Comparison of ENCODE assay signal across 1 cellular context in genomic region chr2:153478289-153479261, GRCh38.
A peak's percentile ranks its signal among the peaks of the same experiment; 100 is the strongest.
TF ChIP-seq lines count a peak whose summit lies in the region.

Gene RPRM (minus strand): TSS chr2:153478762. CDS start chr2:153478565, 197 bp downstream.

TF ChIP-seq in HepG2, 621 proteins besides CTCF, POLR2A, EP300 and RAD21 (continued from another document):
- TF ChIP-seq LRRFIP1 (CRISPR knock-in tag; conservative IDR thresholded peaks at IDR 0.05) (no peak), RXRA (CRISPR knock-in tag; IDR thresholded peaks at IDR 0.05) (no peak; the same call in 1 of the 2 replicates), ZNF883 (CRISPR knock-in tag; IDR thresholded peaks at IDR 0.05; ENCODE audit: not compliant biosample characterization) (no peak), RNF2 (conservative IDR thresholded peaks at IDR 0.05; ENCODE audit: low read depth) (peak; percentile 85; the same call in 1 of the 2 replicates), NCOA2 (CRISPR knock-in tag; IDR thresholded peaks at IDR 0.05) (no peak), EZH2 (conservative IDR thresholded peaks at IDR 0.05; ENCODE audit: low read depth, low read length) (peak; percentile 90), ZNF782 (CRISPR knock-in tag; IDR thresholded peaks at IDR 0.05; ENCODE audit: borderline replicate concordance) (0 out of 2 replicates have a peak, but pooled peaks have one; percentile 70), SOX5 (CRISPR knock-in tag; IDR thresholded peaks at IDR 0.05; ENCODE audit: borderline replicate concordance) (no peak), BCL6 (CRISPR knock-in tag; IDR thresholded peaks at IDR 0.05) (no peak), AKAP8 (CRISPR knock-in tag; IDR thresholded peaks at IDR 0.05) (no peak), NRL (CRISPR knock-in tag; IDR thresholded peaks at IDR 0.05; ENCODE audit: borderline replicate concordance) (no peak), TBX3 (IDR thresholded peaks at IDR 0.05; ENCODE audit: borderline replicate concordance) (no peak), SRSF1 (optimal IDR thresholded peaks at IDR 0.05; ENCODE audit: low read depth, low read length) (no peak), ZFP36L2 (CRISPR knock-in tag; IDR thresholded peaks at IDR 0.05) (no peak), ZNF350 (CRISPR knock-in tag; IDR thresholded peaks at IDR 0.05; ENCODE audit: borderline replicate concordance, low read depth) (no peak), ZBTB20 (CRISPR knock-in tag; IDR thresholded peaks at IDR 0.05; ENCODE audit: borderline replicate concordance, low read depth) (no peak), CBX2 (IDR thresholded peaks at IDR 0.05; ENCODE audit: low read depth, low read length) (no peak), CBX2 (CRISPR knock-in tag; IDR thresholded peaks at IDR 0.05; ENCODE audit: low read depth) (no peak), SUZ12 (IDR thresholded peaks at IDR 0.05; ENCODE audit: low read depth, low read length) (no peak), MAFG (CRISPR knock-in tag; IDR thresholded peaks at IDR 0.05) (no peak), BCLAF1 (IDR thresholded peaks at IDR 0.05) (no peak), FOSL1 (CRISPR knock-in tag; IDR thresholded peaks at IDR 0.05; ENCODE audit: borderline replicate concordance) (no peak), CBX1 (IDR thresholded peaks at IDR 0.05; ENCODE audit: low read depth) (no peak), ZNF773 (CRISPR knock-in tag; IDR thresholded peaks at IDR 0.05; ENCODE audit: borderline replicate concordance) (no peak), ZNF24 (IDR thresholded peaks at IDR 0.05) (no peak), PATZ1 (CRISPR knock-in tag; IDR thresholded peaks at IDR 0.05) (peak; percentile 89), ZKSCAN5 (CRISPR knock-in tag; IDR thresholded peaks at IDR 0.05) (no peak), KLF12 (CRISPR knock-in tag; IDR thresholded peaks at IDR 0.05; ENCODE audit: borderline replicate concordance) (no peak), PAX8 (CRISPR knock-in tag; IDR thresholded peaks at IDR 0.05; ENCODE audit: borderline replicate concordance) (0 out of 2 replicates have a peak, but pooled peaks have one; percentile 74), RFXAP (CRISPR knock-in tag; IDR thresholded peaks at IDR 0.05; ENCODE audit: borderline replicate concordance) (no peak), MXD3 (CRISPR knock-in tag; IDR thresholded peaks at IDR 0.05) (peak; percentile 57; the same call in 1 of the 2 replicates), MYC (CRISPR knock-in tag; IDR thresholded peaks at IDR 0.05; ENCODE audit: borderline replicate concordance) (no peak), ZFP1 (CRISPR knock-in tag; IDR thresholded peaks at IDR 0.05) (no peak), KLF11 (CRISPR knock-in tag; IDR thresholded peaks at IDR 0.05) (no peak), ZNF780A (CRISPR knock-in tag; IDR thresholded peaks at IDR 0.05) (no peak), PAF1 (CRISPR knock-in tag; IDR thresholded peaks at IDR 0.05) (no peak), NCOR1 (IDR thresholded peaks at IDR 0.05; ENCODE audit: borderline replicate concordance, low read length) (no peak), SNAPC5 (CRISPR knock-in tag; IDR thresholded peaks at IDR 0.05; ENCODE audit: borderline replicate concordance) (no peak)
- TF ChIP-seq, protein P1, sequence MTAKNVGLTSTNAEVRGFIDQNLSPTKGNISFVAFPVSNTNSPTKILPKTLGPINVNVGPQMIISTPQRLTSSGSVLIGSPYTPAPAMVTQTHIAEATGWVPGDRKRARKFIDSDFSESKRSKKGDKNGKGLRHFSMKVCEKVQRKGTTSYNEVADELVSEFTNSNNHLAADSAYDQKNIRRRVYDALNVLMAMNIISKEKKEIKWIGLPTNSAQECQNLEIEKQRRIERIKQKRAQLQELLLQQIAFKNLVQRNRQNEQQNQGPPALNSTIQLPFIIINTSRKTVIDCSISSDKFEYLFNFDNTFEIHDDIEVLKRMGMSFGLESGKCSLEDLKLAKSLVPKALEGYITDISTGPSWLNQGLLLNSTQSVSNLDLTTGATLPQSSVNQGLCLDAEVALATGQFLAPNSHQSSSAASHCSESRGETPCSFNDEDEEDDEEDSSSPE (CRISPR knock-in tag; IDR thresholded peaks at IDR 0.05) = no peak
- TF ChIP-seq, protein P2, sequence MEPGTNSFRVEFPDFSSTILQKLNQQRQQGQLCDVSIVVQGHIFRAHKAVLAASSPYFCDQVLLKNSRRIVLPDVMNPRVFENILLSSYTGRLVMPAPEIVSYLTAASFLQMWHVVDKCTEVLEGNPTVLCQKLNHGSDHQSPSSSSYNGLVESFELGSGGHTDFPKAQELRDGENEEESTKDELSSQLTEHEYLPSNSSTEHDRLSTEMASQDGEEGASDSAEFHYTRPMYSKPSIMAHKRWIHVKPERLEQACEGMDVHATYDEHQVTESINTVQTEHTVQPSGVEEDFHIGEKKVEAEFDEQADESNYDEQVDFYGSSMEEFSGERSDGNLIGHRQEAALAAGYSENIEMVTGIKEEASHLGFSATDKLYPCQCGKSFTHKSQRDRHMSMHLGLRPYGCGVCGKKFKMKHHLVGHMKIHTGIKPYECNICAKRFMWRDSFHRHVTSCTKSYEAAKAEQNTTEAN (CRISPR knock-in tag; conservative IDR thresholded peaks at IDR 0.05) = no peak
- TF ChIP-seq, protein P3, sequence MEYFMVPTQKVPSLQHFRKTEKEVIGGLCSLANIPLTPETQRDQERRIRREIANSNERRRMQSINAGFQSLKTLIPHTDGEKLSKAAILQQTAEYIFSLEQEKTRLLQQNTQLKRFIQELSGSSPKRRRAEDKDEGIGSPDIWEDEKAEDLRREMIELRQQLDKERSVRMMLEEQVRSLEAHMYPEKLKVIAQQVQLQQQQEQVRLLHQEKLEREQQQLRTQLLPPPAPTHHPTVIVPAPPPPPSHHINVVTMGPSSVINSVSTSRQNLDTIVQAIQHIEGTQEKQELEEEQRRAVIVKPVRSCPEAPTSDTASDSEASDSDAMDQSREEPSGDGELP (IDR thresholded peaks at IDR 0.05; ENCODE audit: borderline replicate concordance, low read depth) = no peak
- TF ChIP-seq, protein P4, sequence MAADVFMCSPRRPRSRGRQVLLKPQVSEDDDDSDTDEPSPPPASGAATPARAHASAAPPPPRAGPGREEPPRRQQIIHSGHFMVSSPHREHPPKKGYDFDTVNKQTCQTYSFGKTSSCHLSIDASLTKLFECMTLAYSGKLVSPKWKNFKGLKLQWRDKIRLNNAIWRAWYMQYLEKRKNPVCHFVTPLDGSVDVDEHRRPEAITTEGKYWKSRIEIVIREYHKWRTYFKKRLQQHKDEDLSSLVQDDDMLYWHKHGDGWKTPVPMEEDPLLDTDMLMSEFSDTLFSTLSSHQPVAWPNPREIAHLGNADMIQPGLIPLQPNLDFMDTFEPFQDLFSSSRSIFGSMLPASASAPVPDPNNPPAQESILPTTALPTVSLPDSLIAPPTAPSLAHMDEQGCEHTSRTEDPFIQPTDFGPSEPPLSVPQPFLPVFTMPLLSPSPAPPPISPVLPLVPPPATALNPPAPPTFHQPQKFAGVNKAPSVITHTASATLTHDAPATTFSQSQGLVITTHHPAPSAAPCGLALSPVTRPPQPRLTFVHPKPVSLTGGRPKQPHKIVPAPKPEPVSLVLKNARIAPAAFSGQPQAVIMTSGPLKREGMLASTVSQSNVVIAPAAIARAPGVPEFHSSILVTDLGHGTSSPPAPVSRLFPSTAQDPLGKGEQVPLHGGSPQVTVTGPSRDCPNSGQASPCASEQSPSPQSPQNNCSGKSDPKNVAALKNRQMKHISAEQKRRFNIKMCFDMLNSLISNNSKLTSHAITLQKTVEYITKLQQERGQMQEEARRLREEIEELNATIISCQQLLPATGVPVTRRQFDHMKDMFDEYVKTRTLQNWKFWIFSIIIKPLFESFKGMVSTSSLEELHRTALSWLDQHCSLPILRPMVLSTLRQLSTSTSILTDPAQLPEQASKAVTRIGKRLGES (CRISPR knock-in tag; IDR thresholded peaks at IDR 0.05; ENCODE audit: borderline replicate concordance) = no peak
- TF ChIP-seq, protein P5, sequence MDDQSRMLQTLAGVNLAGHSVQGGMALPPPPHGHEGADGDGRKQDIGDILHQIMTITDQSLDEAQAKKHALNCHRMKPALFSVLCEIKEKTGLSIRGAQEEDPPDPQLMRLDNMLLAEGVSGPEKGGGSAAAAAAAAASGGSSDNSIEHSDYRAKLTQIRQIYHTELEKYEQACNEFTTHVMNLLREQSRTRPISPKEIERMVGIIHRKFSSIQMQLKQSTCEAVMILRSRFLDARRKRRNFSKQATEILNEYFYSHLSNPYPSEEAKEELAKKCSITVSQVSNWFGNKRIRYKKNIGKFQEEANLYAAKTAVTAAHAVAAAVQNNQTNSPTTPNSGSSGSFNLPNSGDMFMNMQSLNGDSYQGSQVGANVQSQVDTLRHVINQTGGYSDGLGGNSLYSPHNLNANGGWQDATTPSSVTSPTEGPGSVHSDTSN (CRISPR knock-in tag; IDR thresholded peaks at IDR 0.05; ENCODE audit: borderline replicate concordance) = no peak
- TF ChIP-seq, protein P6, sequence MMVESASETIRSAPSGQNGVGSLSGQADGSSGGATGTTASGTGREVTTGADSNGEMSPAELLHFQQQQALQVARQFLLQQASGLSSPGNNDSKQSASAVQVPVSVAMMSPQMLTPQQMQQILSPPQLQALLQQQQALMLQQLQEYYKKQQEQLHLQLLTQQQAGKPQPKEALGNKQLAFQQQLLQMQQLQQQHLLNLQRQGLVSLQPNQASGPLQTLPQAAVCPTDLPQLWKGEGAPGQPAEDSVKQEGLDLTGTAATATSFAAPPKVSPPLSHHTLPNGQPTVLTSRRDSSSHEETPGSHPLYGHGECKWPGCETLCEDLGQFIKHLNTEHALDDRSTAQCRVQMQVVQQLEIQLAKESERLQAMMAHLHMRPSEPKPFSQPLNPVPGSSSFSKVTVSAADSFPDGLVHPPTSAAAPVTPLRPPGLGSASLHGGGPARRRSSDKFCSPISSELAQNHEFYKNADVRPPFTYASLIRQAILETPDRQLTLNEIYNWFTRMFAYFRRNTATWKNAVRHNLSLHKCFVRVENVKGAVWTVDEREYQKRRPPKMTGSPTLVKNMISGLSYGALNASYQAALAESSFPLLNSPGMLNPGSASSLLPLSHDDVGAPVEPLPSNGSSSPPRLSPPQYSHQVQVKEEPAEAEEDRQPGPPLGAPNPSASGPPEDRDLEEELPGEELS (CRISPR knock-in tag; IDR thresholded peaks at IDR 0.05) = no peak
